Comparison of ENCODE assay signal across 8 cellular contexts in genomic region chr3:186826316-186826977, GRCh38. TPM values are rescaled to one million over a fixed set of nuclear protein-coding genes. Genes with fewer than 3 reads are reported as not detected.
DNase-seq lines count a peak whose midpoint lies in the region; ATAC-seq and TF ChIP-seq lines count a peak whose summit lies in the region.

No MANE protein-coding gene starts in this region.

- H3K36me3 ChIP-seq in DND-41 (ENCODE audit: insufficient read depth, low read length) (no peaks in the 10 kb centered on the region), PC-9 (ENCODE audit: low read depth) (no peaks in the 10 kb centered on the region), ectodermal cell (ENCODE audit: control insufficient read depth, insufficient read depth, low read length) (no peaks in the 10 kb centered on the region), neural cell (ENCODE audit: insufficient read depth, low read length) (no peaks in the 10 kb centered on the region)

- CTCF ChIA-PET in PC-9 (lab: Charles Lee), result interaction anchor here (1.2 kb wide), 1 partner anchor 212 kb away, joined by 6 read pairs; no protein-coding TSS in a partner anchor

- ATAC-seq in DND-41 (ENCODE audit: insufficient read depth, low read depth) (0 out of 3 replicates have a peak, but pooled peaks have one; percentile 4), HG02981 (IDR thresholded peaks at IDR 0.05; ENCODE audit: unreplicated experiment) (no peak)

- no peak for TF ChIP-seq EP300 in neural cell (conservative IDR thresholded peaks at IDR 0.05; ENCODE audit: poor library complexity, severe bottlenecking)

- H2AFZ ChIP-seq in DND-41 (ENCODE audit: low read depth, low read length) (no peak overlapping the region), PC-9 (peak overlapping the region; percentile 91), neural cell (ENCODE audit: low read depth, low read length) (no peak overlapping the region)

- no peak for DNase-seq in DND-41
- peak in 1 of 2 experiments; percentile 37 for DNase-seq in PC-9
- DNase-seq in NCI-H2107 treated with DMSO at 0.1 percent for 48 hours (lab: John Stamatoyannopoulos, UW; ENCODE audit: unreplicated experiment), result no peak
- no peak for DNase-seq in midbrain (lab: John Stamatoyannopoulos, UW)
- no peak for DNase-seq in T-helper 9 cell

- H3K79me2 ChIP-seq in DND-41 (ENCODE audit: insufficient read depth, low read length) (no peaks in the 10 kb centered on the region), PC-9 (ENCODE audit: low read depth) (peaks cover 10% of the 10 kb centered on the region), neural cell (replicated peaks; ENCODE audit: insufficient read depth, low read length) (no peaks in the 10 kb centered on the region)

- TF ChIP-seq RAD21 in neural cell (conservative IDR thresholded peaks at IDR 0.05), result no peak

- no peaks in the 10 kb centered on the region; the same call in 1 of the 2 replicates for H4K20me1 ChIP-seq in DND-41 (ENCODE audit: insufficient read depth, low read length)
- H4K20me1 ChIP-seq in PC-9 (ENCODE audit: insufficient read depth), result no peaks in the 10 kb centered on the region
- no peaks in the 10 kb centered on the region for H4K20me1 ChIP-seq in neural cell (ENCODE audit: insufficient read depth)

- POLR2A ChIA-PET in PC-9 (lab: Charles Lee; ENCODE audit: unreplicated experiment), result interaction anchor here (0.6 kb wide), 4 partner anchors 206 to 1194 kb away, joined by 4 to 5 read pairs (median 5); no protein-coding TSS in a partner anchor

- peaks cover 10% of the 10 kb centered on the region; the same call in 1 of the 2 replicates for H3F3A ChIP-seq in PC-9 (ENCODE audit: insufficient read depth, low read depth)
- no peaks in the 10 kb centered on the region for H3F3A ChIP-seq in neural cell (ENCODE audit: insufficient read depth, low read length, poor library complexity, severe bottlenecking)

- WGBS in ectodermal cell, 2 experiments, result 12 to 17% methylated on average over 17 of the region's 17 CpGs

- H3K9ac ChIP-seq in DND-41 (ENCODE audit: low read depth, low read length) (peak overlapping the region; percentile 69; the same call in 1 of the 2 replicates), neural cell (ENCODE audit: low read length) (peak overlapping the region; percentile 67)

- H3K27ac ChIP-seq in DND-41 (ENCODE audit: low read length) (no peak overlapping the region), PC-9 (no peak overlapping the region), ectodermal cell (ENCODE audit: insufficient read depth, low read depth, low read length, poor library complexity, severe bottlenecking) (no peak overlapping the region), neural cell (ENCODE audit: low read length) (no peak overlapping the region)

- H3K4me1 ChIP-seq in DND-41 (ENCODE audit: insufficient read depth, low read length), result peaks cover 16% of the 10 kb centered on the region
- H3K4me1 ChIP-seq in PC-9 (replicated peaks; ENCODE audit: insufficient read depth), result peaks cover 9% of the 10 kb centered on the region
- H3K4me1 ChIP-seq in ectodermal cell (ENCODE audit: control insufficient read depth, insufficient read depth, low read length), result peaks cover 22% of the 10 kb centered on the region

- H3K4me3 ChIP-seq in DND-41 (ENCODE audit: low read depth in 1 of 2, low read length in 2 of 2) (peak overlapping the region in 1 of 2 experiments; percentile 57; a peak in 2 of 4 replicates), PC-9 (peak overlapping the region; percentile 93), ectodermal cell (ENCODE audit: insufficient read depth, low read depth, low read length) (peak overlapping the region; percentile 58), neural cell (ENCODE audit: low read length) (peak overlapping the region; percentile 74)

- no peaks in the 10 kb centered on the region for H3K9me2 ChIP-seq in PC-9 (ENCODE audit: insufficient read depth)
- H3K9me2 ChIP-seq in neural cell (ENCODE audit: insufficient read depth, low read length), result no peaks in the 10 kb centered on the region

- BruUV-seq in PC-9 (replicated peaks; lab: Mats Ljungman, UMichigan), result TSS peak; percentile 56

- peak overlapping the region; percentile 77 for H3K4me2 ChIP-seq in DND-41 (ENCODE audit: insufficient read depth, low read length)
- H3K4me2 ChIP-seq in PC-9, result peak overlapping the region; percentile 74
- no peak overlapping the region for H3K4me2 ChIP-seq in neural cell (ENCODE audit: low read length)

- H3K27me3 ChIP-seq in DND-41 (ENCODE audit: insufficient read depth, low read length, poor library complexity), result peaks cover 35% of the 10 kb centered on the region
- peaks cover 35% of the 10 kb centered on the region for H3K27me3 ChIP-seq in PC-9 (ENCODE audit: insufficient read depth, low read depth)
- peaks cover 77% of the 10 kb centered on the region for H3K27me3 ChIP-seq in ectodermal cell (ENCODE audit: control insufficient read depth, insufficient read depth, low read length, poor library complexity, severe bottlenecking)
- peaks cover 54% of the 10 kb centered on the region for H3K27me3 ChIP-seq in neural cell (ENCODE audit: insufficient read depth, low read depth, low read length)

- no peaks in the 10 kb centered on the region for H3K9me3 ChIP-seq in DND-41 (ENCODE audit: insufficient read depth, low read length, severe bottlenecking)
- H3K9me3 ChIP-seq in PC-9 (ENCODE audit: insufficient read depth, low read depth), result no peaks in the 10 kb centered on the region
- no peaks in the 10 kb centered on the region for H3K9me3 ChIP-seq in ectodermal cell (ENCODE audit: control insufficient read depth, low read length)
- no peaks in the 10 kb centered on the region for H3K9me3 ChIP-seq in neural cell (ENCODE audit: low read length)

- intact Hi-C loops in PC-9 (cut with micrococcal nuclease; ENCODE audit: unreplicated experiment), result loop anchor here (2.0 to 5.0 kb wide), 2 partner anchors 236 to 312 kb away; partner anchors contain the start of gene RPL39L

- TF ChIP-seq CTCF in DND-41 (IDR thresholded peaks at IDR 0.05; ENCODE audit: borderline replicate concordance, extremely low read depth, low read length, poor library complexity, severe bottlenecking) (no peak), PC-9 (conservative IDR thresholded peaks at IDR 0.05) (no peak), neural cell (IDR thresholded peaks at IDR 0.05; ENCODE audit: poor library complexity, severe bottlenecking) (no peak)

TF ChIP-seq in neural cell, 6 proteins besides CTCF, POLR2A, EP300 and RAD21:
- TF ChIP-seq TAF1 (IDR thresholded peaks at IDR 0.05; ENCODE audit: low read depth) (no peak), MXI1 (conservative IDR thresholded peaks at IDR 0.05; ENCODE audit: poor library complexity, severe bottlenecking) (no peak), REST (IDR thresholded peaks at IDR 0.05; ENCODE audit: borderline replicate concordance) (no peak), SMC3 (conservative IDR thresholded peaks at IDR 0.05; ENCODE audit: poor library complexity) (no peak), EZH2 (IDR thresholded peaks at IDR 0.05; ENCODE audit: borderline replicate concordance, insufficient read depth, low read length, poor library complexity, severe bottlenecking) (no peak), POLR2AphosphoS5 (IDR thresholded peaks at IDR 0.05) (no peak)
TF ChIP-seq in neural cell: peak in this region for 0.

RNA-seq across cellular contexts. Expression of gene ADIPOQ, which starts 16.1 kb away (rescaled TPM):
- total RNA-seq in PC-9 (2021), result not detected in 2 replicates
- polyA plus RNA-seq in ectodermal cell (2013, experiment 1 of 4), result not detected
- polyA plus RNA-seq in ectodermal cell (2013, experiment 2 of 4), result not detected
- polyA plus RNA-seq in ectodermal cell (2013, experiment 3 of 4), result not detected
- polyA plus RNA-seq in ectodermal cell (2013, experiment 4 of 4), result not detected
- not detected in 2 replicates for polyA plus RNA-seq in neural cell
- polyA minus RNA-seq in neural cell, result not detected in 2 replicates

RNA-seq across cellular contexts. Expression of gene RFC4, which starts 20.2 kb away (rescaled TPM):
- total RNA-seq in PC-9 (2021), result 93.8 and 94.5 TPM in 2 replicates
- polyA plus RNA-seq in ectodermal cell (2013, experiment 1 of 4), result 126 TPM
- 119 TPM for polyA plus RNA-seq in ectodermal cell (2013, experiment 2 of 4)
- 117 TPM for polyA plus RNA-seq in ectodermal cell (2013, experiment 3 of 4)
- 114 TPM for polyA plus RNA-seq in ectodermal cell (2013, experiment 4 of 4)
- polyA plus RNA-seq in neural cell, result 85.2 and 91.1 TPM in 2 replicates
- polyA minus RNA-seq in neural cell, result 39.7 and 42.4 TPM in 2 replicates

RNA-seq across cellular contexts. Expression of gene EIF4A2, which starts 43.1 kb away (rescaled TPM):
- total RNA-seq in PC-9 (2021), result 446 and 618 TPM in 2 replicates
- 640 TPM for polyA plus RNA-seq in ectodermal cell (2013, experiment 1 of 4)
- polyA plus RNA-seq in ectodermal cell (2013, experiment 2 of 4), result 581 TPM
- 572 TPM for polyA plus RNA-seq in ectodermal cell (2013, experiment 3 of 4)
- 609 TPM for polyA plus RNA-seq in ectodermal cell (2013, experiment 4 of 4)
- polyA plus RNA-seq in neural cell, result 2,975 and 3,298 TPM in 2 replicates
- polyA minus RNA-seq in neural cell, result 1,236 and 1,574 TPM in 2 replicates
